Comparison of ENCODE assay signal across 8 cellular contexts in the genomic region with DNA sequence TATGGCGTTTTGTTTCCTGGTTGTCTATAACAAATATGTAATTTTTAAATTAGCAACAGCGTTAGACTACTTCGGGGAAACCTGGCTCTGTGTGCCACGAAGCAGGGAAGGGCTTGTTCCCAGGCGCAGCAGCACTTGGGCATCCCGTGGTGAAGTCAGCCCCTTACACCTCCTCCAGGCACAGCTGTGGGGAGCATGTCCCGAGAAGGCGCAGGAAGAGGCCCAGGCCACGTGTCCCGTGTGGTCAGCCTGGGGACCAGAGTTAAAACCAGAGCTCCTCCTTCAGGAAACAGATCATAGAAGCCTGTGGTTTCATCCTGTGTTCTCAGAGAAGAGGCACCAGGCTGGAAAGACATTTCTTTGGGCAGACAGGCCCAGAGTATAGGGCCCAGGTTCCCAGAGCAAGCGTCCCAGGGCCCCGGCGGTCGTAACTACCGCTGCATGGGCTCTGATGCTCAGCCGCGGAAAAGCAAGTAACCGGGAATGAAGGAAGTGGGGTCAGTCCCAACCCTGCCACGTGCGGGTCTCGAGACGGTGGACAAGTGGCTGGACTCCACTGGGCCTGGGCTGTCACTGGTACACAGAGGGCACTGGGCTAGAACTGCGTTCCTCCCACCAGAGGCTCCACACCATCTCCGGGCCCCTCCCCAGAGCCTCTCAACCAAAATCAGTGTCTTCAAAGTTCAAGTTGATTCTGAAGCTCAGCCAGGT. TPM values are rescaled to one million over a fixed set of nuclear protein-coding genes. Genes with fewer than 3 reads are reported as not detected.
DNase-seq lines count a peak whose midpoint lies in the region; ATAC-seq, FAIRE-seq and TF ChIP-seq lines count a peak whose summit lies in the region.

No MANE protein-coding gene starts in this region.

- TF ChIP-seq EP300 in K562 (IDR thresholded peaks at IDR 0.05; ENCODE audit: low read length) (no peak), upper lobe of left lung (IDR thresholded peaks at IDR 0.05) (no peak)

- peak overlapping the region in 1 of 2 experiments; percentile 79; a peak in 2 of 4 replicates for H3K9ac ChIP-seq in K562 (ENCODE audit: insufficient read depth in 1 of 2, low read depth in 2 of 2, low read length in 2 of 2)

- CTCF ChIA-PET in K562 (lab: Yijun Ruan, JAX; ENCODE audit: low intra/inter-chr PET ratio): no interaction called here

- peak overlapping the region; percentile 4 for H2AFZ ChIP-seq in ACC112 (ENCODE audit: low read length, unreplicated experiment)
- no peak overlapping the region for H2AFZ ChIP-seq in K562 (ENCODE audit: low read depth, low read length)

- H3K27me3 ChIP-seq in ACC112 (ENCODE audit: insufficient read depth, low read length) (no peaks in the 10 kb centered on the region), K562 (ENCODE audit: control insufficient read depth in 2 of 2, insufficient read depth in 2 of 2, low read length in 2 of 2) (no peaks in the 10 kb centered on the region), upper lobe of left lung (no peaks in the 10 kb centered on the region)

- no TSS peak for BruUV-seq in K562 (replicated peaks; lab: Mats Ljungman, UMichigan)

- peak; percentile 33 to 47; a peak in 3 of 4 replicates for TF ChIP-seq RAD21 in K562 (CRISPR knock-in tag; conservative IDR thresholded peaks at IDR 0.05 in 1 of 2, IDR thresholded peaks at IDR 0.05 in 1 of 2)

- DNase-seq in NB4 (ENCODE audit: low read depth): peak; percentile 95
- DNase-seq in K562 (ENCODE audit: extremely low read depth in 1 of 4, low spot score in 3 of 4): peak in 2 of 4 experiments; percentile 56 to 61
- no peak for DNase-seq in left lobe of liver (ENCODE audit: low spot score)
- DNase-seq in upper lobe of left lung: peak in 1 of 2 donors; percentile 59
- DNase-seq in DMS79 (lab: John Stamatoyannopoulos, UW): no peak

- intact Hi-C loops in K562 (cut with micrococcal nuclease): no loop called here

- H3K79me2 ChIP-seq in ACC112 (ENCODE audit: control insufficient read depth, insufficient read depth, low read length, unreplicated experiment) (no peaks in the 10 kb centered on the region), K562 (ENCODE audit: control insufficient read depth, insufficient read depth, low read length) (no peaks in the 10 kb centered on the region)

- 63% methylated on average over 24 of the region's 24 CpGs for WGBS in K562 (ENCODE audit: insufficient coverage, low coverage, missing lambda C conversion rate)
- WGBS in upper lobe of left lung, 2 donors: 49 to 58% methylated on average over 17 to 23 of the region's 24 CpGs

- H3K4me1 ChIP-seq in ACC112 (ENCODE audit: control insufficient read depth, insufficient read depth, low read length, unreplicated experiment) (peaks cover 19% of the 10 kb centered on the region), K562 (replicated peaks in 1 of 2; ENCODE audit: control insufficient read depth in 2 of 2, insufficient read depth in 2 of 2, low read length in 2 of 2) (peaks cover 9 to 41% of the 10 kb centered on the region in 2 experiments; a peak in 3 of 5 replicates), upper lobe of left lung (peaks cover 6 to 33% (median 23%) of the 10 kb centered on the region in 4 donors)

- ATAC-seq in K562 (peak; percentile 71), left lobe of liver (peak; percentile 49), upper lobe of left lung (ENCODE audit: low FRiP score in 2 of 2) (peak; percentile 12 to 86), HG03175 (IDR thresholded peaks at IDR 0.05; ENCODE audit: unreplicated experiment) (no peak)

- TF ChIP-seq CTCF in NB4 (IDR thresholded peaks at IDR 0.05; ENCODE audit: low read depth, low read length): no peak
- TF ChIP-seq CTCF in K562 (IDR thresholded peaks at IDR 0.05 in 2 of 3, conservative IDR thresholded peaks at IDR 0.05 in 1 of 3; ENCODE audit: insufficient read depth in 2 of 3, low read depth in 1 of 3, low read length in 3 of 3): peak in 2 of 3 experiments; percentile 9 to 37; a peak in 2 of 6 replicates
- TF ChIP-seq CTCF in upper lobe of left lung (IDR thresholded peaks at IDR 0.05): no peak

- H3K9me3 ChIP-seq in K562 (replicated peaks; ENCODE audit: control insufficient read depth, insufficient read depth, low read depth, low read length): no peaks in the 10 kb centered on the region
- H3K9me3 ChIP-seq in upper lobe of left lung: no peaks in the 10 kb centered on the region

- no peaks in the 10 kb centered on the region for H3K36me3 ChIP-seq in ACC112 (ENCODE audit: insufficient read depth, low read length)
- peaks cover 33% of the 10 kb centered on the region; the same call in 1 of the 3 replicates for H3K36me3 ChIP-seq in K562 (ENCODE audit: control insufficient read depth, insufficient read depth, low read length)
- H3K36me3 ChIP-seq in upper lobe of left lung: peaks cover 0 to 9% (median under 1%) of the 10 kb centered on the region in 4 donors

- no peaks in the 10 kb centered on the region for H4K20me1 ChIP-seq in K562 (replicated peaks; ENCODE audit: control insufficient read depth, insufficient read depth, low read length)

- H3K4me2 ChIP-seq in K562 (ENCODE audit: insufficient read depth, low read length): no peak overlapping the region

- H3K4me3 ChIP-seq in ACC112 (ENCODE audit: low read depth, low read length) (peak overlapping the region; percentile 6; the same call in 1 of the 2 replicates), NB4 (ENCODE audit: low read depth, low read length) (no peak overlapping the region), K562 (no peak overlapping the region), upper lobe of left lung (no peak overlapping the region)

- in situ Hi-C loops in K562 (cut with MboI): loop anchor here (5.0 kb wide), 1 partner anchor 98 kb away; no protein-coding TSS in a partner anchor

- no peaks in the 10 kb centered on the region for H3K9me1 ChIP-seq in K562 (ENCODE audit: control insufficient read depth, insufficient read depth, low read length)

- no peak for FAIRE-seq in K562 (lab: Jason Lieb, UNC)

- POLR2A ChIA-PET in K562 (lab: Yijun Ruan, JAX): interaction anchor here (0.6 to 2.5 kb wide), 4 partner anchors 10 to 36 kb away, joined by 3 to 9 read pairs (median 4); no protein-coding TSS in a partner anchor

- H3K27ac ChIP-seq in ACC112 (ENCODE audit: low read depth, low read length) (peak overlapping the region; percentile 88), K562 (ENCODE audit: extremely low read depth, low read depth, low read length) (no peak overlapping the region), upper lobe of left lung (peak overlapping the region in 2 of 4 donors; percentile 26 to 30)

- peak; percentile 14 for TF ChIP-seq POLR2A in GM19193 (IDR thresholded peaks at IDR 0.05; ENCODE audit: extremely low read depth, insufficient read depth, insufficient read length)
- no peak for TF ChIP-seq POLR2A in NB4 (IDR thresholded peaks at IDR 0.05; ENCODE audit: extremely low read depth, insufficient read length)
- TF ChIP-seq POLR2A in K562 (conservative IDR thresholded peaks at IDR 0.05): no peak
- no peak for TF ChIP-seq POLR2A in upper lobe of left lung (IDR thresholded peaks at IDR 0.05)

RNA-seq across cellular contexts. Expression of gene NUDT1, which starts 7.1 kb away (rescaled TPM):
- 6.3 and 17.2 TPM in 2 replicates for total RNA-seq in K562 (2011; cell fraction: chromatin; rRNA removed; ENCODE audit: low replicate concordance)
- total RNA-seq in K562 (2011; cell fraction: nucleolus; rRNA removed): 20.5 and 20.8 TPM in 2 replicates
- total RNA-seq in K562 (2011; cell fraction: nucleoplasm; rRNA removed): 16.0 and 16.9 TPM in 2 replicates
- total RNA-seq in K562 (2014; rRNA removed): 73.3 and 79.6 TPM in 2 replicates
- 12.7 and 25.8 TPM in 2 replicates for total RNA-seq in K562 (2014; rRNA removed; fragmentation: Illumina TruSeq; extraction: Trizol)
- 45.8 and 48.5 TPM in 2 replicates for total RNA-seq in K562 (2015; rRNA removed; fragmentation: Illumina TruSeq; extraction: Trizol)
- 39.3 and 44.8 TPM in 2 replicates for total RNA-seq in K562 (2021)
- polyA plus RNA-seq in K562 (2011; rRNA removed): 26.0 and 32.1 TPM in 2 replicates
- 42.4 and 49.5 TPM in 2 replicates for polyA plus RNA-seq in K562 (2011; cell fraction: cytosol; rRNA removed)
- polyA plus RNA-seq in K562 (2011; cell fraction: nucleus; rRNA removed): 35.5 and 42.6 TPM in 2 replicates
- 74.2 and 74.5 TPM in 2 replicates for polyA plus RNA-seq in K562 (2012)
- polyA plus RNA-seq in K562 (2014; fragmentation: Illumina TruSeq; extraction: Trizol): 29.6 and 41.1 TPM in 2 replicates
- 10 to 100 TPM in 1 of 2 experiments, 1 to 10 TPM in 1; 5.3 to 16.2 TPM for polyA plus RNA-seq in K562 (2014; fragmentation: Nextera tagmentation; extraction: Ambion mirVana)
- 63.1 and 64.4 TPM in 2 replicates for polyA plus RNA-seq in K562 (2014; rRNA removed)
- 10.8 and 13.0 TPM in 2 replicates for polyA minus RNA-seq in K562 (2011; rRNA and poly(A)+ RNA removed)
- 15.0 and 18.8 TPM in 2 replicates for polyA minus RNA-seq in K562 (2011; cell fraction: cytosol; rRNA and poly(A)+ RNA removed)
- 6.9 and 7.9 TPM in 2 replicates for polyA minus RNA-seq in K562 (2011; cell fraction: nucleus; rRNA and poly(A)+ RNA removed)
- total RNA-seq in left lobe of liver: 2.2 TPM
- 10 to 100 TPM in 5 of 6 donors, 1 to 10 TPM in 1; 6.3 to 23.2 (median 13.9) TPM for total RNA-seq in upper lobe of left lung

RNA-seq across cellular contexts. Expression of gene MRM2, which starts 7.1 kb away (rescaled TPM):
- total RNA-seq in K562 (2011; cell fraction: chromatin; rRNA removed; ENCODE audit: low replicate concordance): 24.0 and 38.8 TPM in 2 replicates
- total RNA-seq in K562 (2011; cell fraction: nucleolus; rRNA removed): 23.0 and 36.2 TPM in 2 replicates
- total RNA-seq in K562 (2011; cell fraction: nucleoplasm; rRNA removed): 26.9 and 28.0 TPM in 2 replicates
- total RNA-seq in K562 (2014; rRNA removed) (48.3 and 50.5 TPM in 2 replicates), K562 (2014; rRNA removed; fragmentation: Illumina TruSeq; extraction: Trizol) (41.7 and 43.9 TPM in 2 replicates), K562 (2015; rRNA removed; fragmentation: Illumina TruSeq; extraction: Trizol) (45.9 and 50.7 TPM in 2 replicates), K562 (2021) (47.9 and 50.2 TPM in 2 replicates), left lobe of liver (12.2 TPM), upper lobe of left lung (10 to 100 TPM in 5 of 6 donors, 1 to 10 TPM in 1; 9.4 to 27.0 (median 23.0) TPM)
- polyA plus RNA-seq in K562 (2011; rRNA removed) (29.3 and 32.4 TPM in 2 replicates), K562 (2014; fragmentation: Illumina TruSeq; extraction: Trizol) (54.5 and 62.0 TPM in 2 replicates), K562 (2014; fragmentation: Nextera tagmentation; extraction: Ambion mirVana) (100 to 1,000 TPM in 1 of 2 experiments, 10 to 100 TPM in 1; 70.4 to 116 TPM), K562 (2014; rRNA removed) (44.1 and 50.2 TPM in 2 replicates)
- 19.7 and 23.9 TPM in 2 replicates for polyA plus RNA-seq in K562 (2011; cell fraction: cytosol; rRNA removed)
- 10.7 and 12.6 TPM in 2 replicates for polyA plus RNA-seq in K562 (2011; cell fraction: nucleus; rRNA removed)
- polyA plus RNA-seq in K562 (2012): 34.0 and 47.0 TPM in 2 replicates
- polyA minus RNA-seq in K562 (2011; rRNA and poly(A)+ RNA removed): 20.5 and 21.4 TPM in 2 replicates
- 13.3 and 21.0 TPM in 2 replicates for polyA minus RNA-seq in K562 (2011; cell fraction: cytosol; rRNA and poly(A)+ RNA removed)
- polyA minus RNA-seq in K562 (2011; cell fraction: nucleus; rRNA and poly(A)+ RNA removed): 9.2 and 13.9 TPM in 2 replicates

RNA-seq across cellular contexts. Expression of gene MAD1L1, which starts 16.4 kb away (rescaled TPM):
- total RNA-seq in K562 (2011; cell fraction: chromatin; rRNA removed; ENCODE audit: low replicate concordance): 159 and 265 TPM in 2 replicates
- 94.7 and 113 TPM in 2 replicates for total RNA-seq in K562 (2011; cell fraction: nucleolus; rRNA removed)
- 88.9 and 95.8 TPM in 2 replicates for total RNA-seq in K562 (2011; cell fraction: nucleoplasm; rRNA removed)
- total RNA-seq in K562 (2014; rRNA removed) (89.7 and 103 TPM in 2 replicates), K562 (2014; rRNA removed; fragmentation: Illumina TruSeq; extraction: Trizol) (6.8 and 12.3 TPM in 2 replicates), K562 (2015; rRNA removed; fragmentation: Illumina TruSeq; extraction: Trizol) (32.6 TPM in 2 replicates), K562 (2021) (67.4 and 75.3 TPM in 2 replicates), left lobe of liver (24.9 TPM), upper lobe of left lung (100 to 1,000 TPM in 2 of 6 donors, 10 to 100 TPM in 4; 40.6 to 364 (median 65.6) TPM)
- polyA plus RNA-seq in K562 (2011; rRNA removed) (18.0 and 23.3 TPM in 2 replicates), K562 (2014; fragmentation: Illumina TruSeq; extraction: Trizol) (11.4 and 16.7 TPM in 2 replicates), K562 (2014; fragmentation: Nextera tagmentation; extraction: Ambion mirVana) (1 to 10 TPM; 1.7 to 5.0 TPM), K562 (2014; rRNA removed) (53.5 and 65.3 TPM in 2 replicates)
- 31.4 and 103 TPM in 2 replicates for polyA plus RNA-seq in K562 (2011; cell fraction: cytosol; rRNA removed)
- polyA plus RNA-seq in K562 (2011; cell fraction: nucleus; rRNA removed): 23.7 and 53.1 TPM in 2 replicates
- 50.7 and 89.9 TPM in 2 replicates for polyA plus RNA-seq in K562 (2012)
- 14.5 and 17.9 TPM in 2 replicates for polyA minus RNA-seq in K562 (2011; rRNA and poly(A)+ RNA removed)
- polyA minus RNA-seq in K562 (2011; cell fraction: cytosol; rRNA and poly(A)+ RNA removed): 34.4 and 62.5 TPM in 2 replicates
- polyA minus RNA-seq in K562 (2011; cell fraction: nucleus; rRNA and poly(A)+ RNA removed): 21.5 and 31.9 TPM in 2 replicates

Comparison
In these comparisons a context has a peak if more than half of its experiments do, and no peak if none do; other contexts are left out.
1. CTCF ChIP-seq: peak in K562 (2 of 3); none in NB4 (single experiment) and upper lobe of left lung (0 of 6).